Comparison of ENCODE assay signal across 8 cellular contexts in genomic region chr15:50854594-50855490, GRCh38. TPM values are rescaled to one million over a fixed set of nuclear protein-coding genes. Genes with fewer than 3 reads are reported as not detected.
DNase-seq lines count a peak whose midpoint lies in the region; ATAC-seq and TF ChIP-seq lines count a peak whose summit lies in the region.

No MANE protein-coding gene starts in this region.

- H3K36me3 ChIP-seq in esophagus squamous epithelium (no peaks in the 10 kb centered on the region), H7 (replicated peaks; ENCODE audit: control insufficient read depth, insufficient read depth, low read length) (no peaks in the 10 kb centered on the region)

- H3K27me3 ChIP-seq in esophagus squamous epithelium (peaks cover 0 to 4% (median 0%) of the 10 kb centered on the region in 4 donors), H7 (ENCODE audit: control insufficient read depth, insufficient read depth, low read length) (no peaks in the 10 kb centered on the region)

- peaks cover 0 to 17% (median 0%) of the 10 kb centered on the region in 3 donors for H3K4me1 ChIP-seq in esophagus squamous epithelium

- H3K4me3 ChIP-seq in esophagus squamous epithelium = no peak overlapping the region
- no peak overlapping the region for H3K4me3 ChIP-seq in H7 (ENCODE audit: insufficient read depth, low read depth, low read length)

- 45 to 55% methylated on average over 3 to 4 of the region's 4 CpGs for WGBS in esophagus squamous epithelium, 2 donors

- TF ChIP-seq CTCF in esophagus squamous epithelium (IDR thresholded peaks at IDR 0.05) = no peak

- peak overlapping the region; percentile 48 to 59 (median 56) for H3K27ac ChIP-seq in esophagus squamous epithelium

- peak; percentile 97 for ATAC-seq in GM21423 (IDR thresholded peaks at IDR 0.05; ENCODE audit: unreplicated experiment)
- peak; percentile 96 for ATAC-seq in HG03442 (IDR thresholded peaks at IDR 0.05; ENCODE audit: unreplicated experiment)

- no peaks in the 10 kb centered on the region for H3K9me3 ChIP-seq in esophagus squamous epithelium

- no peak for TF ChIP-seq POLR2A in esophagus squamous epithelium (IDR thresholded peaks at IDR 0.05)

- intact Hi-C loops in esophagus squamous epithelium (cut with DNase I) = no loop called here

- DNase-seq in GM04503 (ENCODE audit: low read depth) = peak; percentile 11
- no peak for DNase-seq in esophagus squamous epithelium (lab: John Stamatoyannopoulos, UW)
- DNase-seq in activated CD4-positive, alpha-beta T cell treated with anti-CD3 and anti-CD28 coated beads for 1 hour = no peak
- DNase-seq in H7 = no peak
- no peak for DNase-seq in amygdala (lab: John Stamatoyannopoulos, UW)
- no peak for DNase-seq in NCI-H2081 treated with DMSO at 0.1 percent for 48 hours (lab: John Stamatoyannopoulos, UW)

RNA-seq across cellular contexts. Expression of gene AP4E1, which starts 53.6 kb away (rescaled TPM):
- total RNA-seq in esophagus squamous epithelium = 10 to 100 TPM in 2 of 4 donors, 1 to 10 TPM in 2; 5.7 to 11.1 (median 10.1) TPM
- 6.6 and 8.1 TPM in 2 replicates for total RNA-seq in H7 (2014; rRNA removed; shearing (Covaris generic))
